10 cellular contexts compared by ENCODE assay signal in the genomic region with DNA sequence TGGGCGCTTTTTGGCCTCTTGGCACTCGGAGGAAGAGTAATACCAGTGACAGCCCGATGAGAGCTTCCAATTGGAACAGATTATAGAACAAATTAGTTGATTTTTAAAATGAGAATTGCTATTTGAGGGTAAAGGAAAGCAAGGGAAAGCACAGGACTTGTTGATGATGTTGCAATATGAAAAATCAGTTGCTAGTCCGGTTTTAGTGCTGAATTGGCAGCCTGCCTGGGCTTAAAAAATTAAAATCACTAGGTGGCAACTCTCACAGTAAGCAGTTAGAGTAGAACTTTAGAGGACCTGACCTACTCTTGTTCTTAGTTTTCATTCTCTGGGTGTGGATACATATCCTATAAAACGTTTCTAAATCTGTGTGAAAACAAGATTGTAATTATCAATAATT. TPM values are rescaled to one million over a fixed set of nuclear protein-coding genes. Genes with fewer than 3 reads are reported as not detected.
DNase-seq lines count a peak whose midpoint lies in the region; ATAC-seq, FAIRE-seq and TF ChIP-seq lines count a peak whose summit lies in the region.
"Had no signal": no experiment of that assay in that cellular context is flagged by ENCODE, and none has a peak within 500 bp of the region (broad histone marks: within the 10 kb centered on the region; RNA-seq: fewer than 3 reads in every experiment).

No MANE protein-coding gene starts in this region.

- intact Hi-C loops in left cardiac atrium (cut with DNase I): no loop called here
- intact Hi-C loops in body of pancreas (cut with DNase I): loop anchor here (10.0 kb wide), 1 partner anchor 80 kb away; no protein-coding TSS in a partner anchor

- H3K27me3 ChIP-seq in right atrium auricular region (no peaks in the 10 kb centered on the region), body of pancreas (no peaks in the 10 kb centered on the region)

- H3K36me3 ChIP-seq in right atrium auricular region (peaks cover 22% of the 10 kb centered on the region), body of pancreas (replicated peaks in 1 of 2; ENCODE audit: insufficient read depth in 1 of 2, low read depth in 2 of 2) (peaks cover 0 to 3% of the 10 kb centered on the region in 2 donors)

- TF ChIP-seq CTCF in right atrium auricular region (IDR thresholded peaks at IDR 0.05) (no peak), body of pancreas (IDR thresholded peaks at IDR 0.05) (peak in 5 of 7 experiments; percentile 9 to 56 (median 39))

- 10 to 13% methylated on average over 5 of the region's 5 CpGs for WGBS in body of pancreas, 2 donors

- H3K4me1 ChIP-seq in right atrium auricular region (peaks cover 0 to 36% of the 10 kb centered on the region in 2 donors), body of pancreas (peaks cover 70% of the 10 kb centered on the region)

- peak overlapping the region in 1 of 2 donors; percentile 98 for H3K27ac ChIP-seq in right atrium auricular region
- H3K27ac ChIP-seq in body of pancreas: peak overlapping the region; percentile 96 to 99 (median 98)

- DNase-seq in right atrium auricular region (ENCODE audit: low spot score) (peak; percentile 68), left cardiac atrium (no peak), body of pancreas (peak; percentile 77 to 84 (median 79)), lung microvascular endothelial cell (ENCODE audit: low read depth in 2 of 2) (peak; percentile 27 to 65), ureter (ENCODE audit: low spot score) (peak; percentile 70), GM12892 (ENCODE audit: insufficient read length) (no peak), NCI-H1694 treated with DMSO at 0.1 percent for 48 hours (lab: John Stamatoyannopoulos, UW) (no peak)

- H3K9me3 ChIP-seq in right atrium auricular region (no peaks in the 10 kb centered on the region), body of pancreas (no peaks in the 10 kb centered on the region)

- TF ChIP-seq POLR2A in body of pancreas (IDR thresholded peaks at IDR 0.05) (peak in 2 of 3 donors; percentile 25 to 30), GM12892 (IDR thresholded peaks at IDR 0.05; ENCODE audit: low read depth, low read length) (no peak)

- H3K4me3 ChIP-seq in right atrium auricular region (no peak overlapping the region), body of pancreas (no peak overlapping the region)

- FAIRE-seq in GM12892 (lab: Jason Lieb, UNC): no peak

- ATAC-seq in left cardiac atrium: no peak
- peak; percentile 19 for ATAC-seq in body of pancreas
- ATAC-seq in GM19452 (IDR thresholded peaks at IDR 0.05; ENCODE audit: unreplicated experiment): no peak

RNA-seq across cellular contexts. Expression of a gene that starts 2.1 kb away (rescaled TPM):
- total RNA-seq in right atrium auricular region (not detected), left cardiac atrium (not detected), body of pancreas (not detected), lung microvascular endothelial cell (1.7 TPM in 1 of 2 replicates, not detected in the other), ureter (not detected)
- not detected for polyA plus RNA-seq in GM12892 (2012; ENCODE audit: missing spikeins)
- total RNA-seq: omental fat pad; T-helper 1 cell treated with Interleukin-12 subunit alpha and Interleukin-12 subunit beta and Interleukin-4 antibody, amounts not matched to agents 30 ng/mL and 1 ng/mL, for 36 hours had no signal

RNA-seq across cellular contexts. Expression of a gene that starts 50.6 kb away (rescaled TPM):
- total RNA-seq in right atrium auricular region: 10 to 100 TPM; 13.9 to 15.5 TPM
- total RNA-seq in left cardiac atrium: 10 to 100 TPM; 13.0 to 22.2 TPM
- total RNA-seq in body of pancreas: 10 to 100 TPM; 36.3 to 43.8 TPM
- total RNA-seq in lung microvascular endothelial cell: 5.2 and 6.3 TPM in 2 replicates
- 61.8 TPM for total RNA-seq in ureter
- polyA plus RNA-seq in GM12892 (2012; ENCODE audit: missing spikeins): 8.0 TPM

RNA-seq across cellular contexts. Expression of a gene that starts 50.7 kb away (rescaled TPM):
- total RNA-seq in right atrium auricular region (10 to 100 TPM; 55.1 to 63.6 TPM), left cardiac atrium (10 to 100 TPM; 65.9 to 72.0 TPM), body of pancreas (10 to 100 TPM; 26.0 to 47.0 TPM), lung microvascular endothelial cell (30.0 and 30.3 TPM in 2 replicates), ureter (69.0 TPM)
- polyA plus RNA-seq in GM12892 (2012; ENCODE audit: missing spikeins): 178 TPM

Comparison
In these comparisons a context has a peak if more than half of its experiments do, and no peak if none do; other contexts are left out.
1. DNase-seq: peak in right atrium auricular region (single experiment), body of pancreas (4 of 4), lung microvascular endothelial cell (2 of 2) and ureter (single experiment); none in left cardiac atrium (single experiment), GM12892 (single experiment) and NCI-H1694 treated with DMSO at 0.1 percent for 48 hours (single experiment).
2. CTCF ChIP-seq: peak in body of pancreas (5 of 7); none in right atrium auricular region (0 of 2).